Comparison of ENCODE assay signal across 27 cellular contexts in the genomic region with DNA sequence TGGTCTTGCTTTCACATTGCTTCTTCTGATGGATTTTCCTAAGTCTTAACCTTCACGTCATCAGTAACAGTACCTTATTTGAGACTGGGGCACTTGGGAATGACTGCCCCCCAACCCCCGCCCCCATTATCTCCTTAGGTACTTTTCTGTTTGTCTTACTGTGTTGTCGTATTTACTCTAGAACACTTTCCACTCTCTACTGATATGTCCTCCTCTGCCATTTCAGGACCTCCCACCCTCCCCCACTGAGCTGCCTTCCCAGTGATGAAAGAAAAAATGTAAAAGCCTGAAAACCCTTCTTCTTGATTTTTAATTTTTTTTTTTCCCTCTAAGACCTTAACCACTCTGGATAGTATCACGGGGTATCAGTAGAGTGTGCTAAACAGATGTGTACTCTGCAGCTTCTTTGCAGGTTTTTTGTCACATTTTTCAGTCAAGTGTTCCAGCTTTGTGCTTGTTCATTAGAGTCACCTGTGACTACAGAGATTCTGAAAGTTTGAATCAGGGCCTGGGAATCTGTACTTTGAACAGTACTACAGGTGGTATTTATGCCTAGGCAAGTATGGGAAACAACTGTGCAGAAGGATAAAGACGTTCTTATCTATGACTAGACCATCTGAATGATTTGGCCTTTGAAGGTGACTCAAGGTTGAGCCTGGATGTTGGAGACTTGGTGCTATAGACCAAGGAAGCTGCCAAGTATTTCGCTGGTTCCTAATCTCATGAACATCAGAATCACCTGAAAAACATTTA. TPM values are rescaled to one million over a fixed set of nuclear protein-coding genes. Genes with fewer than 3 reads are reported as not detected.
DNase-seq lines count a peak whose midpoint lies in the region; ATAC-seq, FAIRE-seq and TF ChIP-seq lines count a peak whose summit lies in the region.
"Had no signal": no experiment of that assay in that cellular context is flagged by ENCODE, and none has a peak within 500 bp of the region (broad histone marks: within the 10 kb centered on the region; RNA-seq: fewer than 3 reads in every experiment).

No MANE protein-coding gene starts in this region.

- WGBS in K562 (ENCODE audit: insufficient coverage, low coverage, missing lambda C conversion rate) = 59% methylated on average over 6 of the region's 6 CpGs

- DNase-seq in HFFc6 (no peak), K562 (ENCODE audit: extremely low read depth in 1 of 4, low spot score in 3 of 4) (no peak), osteocyte (ENCODE audit: extremely low spot score, unreplicated experiment) (no peak), medulla oblongata (ENCODE audit: extremely low spot score) (no peak), SHP77 (lab: John Stamatoyannopoulos, UW) (no peak), HuH-7 (ENCODE audit: low spot score) (no peak)
- DNase-seq: AML-193; C1 segment of cervical spinal cord; CD8-positive, alpha-beta memory T cell; GDM1; H7; Kasumi-1; MG63; NCI-H1417; NCI-H1694 treated with DMSO at 0.1 percent for 48 hours; NCI-H2081 treated with DMSO at 0.1 percent for 48 hours; NCI-H2171 treated with DMSO at 0.1 percent for 48 hours; NCI-H446; NCI-H526; Peyer's patch had no signal

- H3K27me3 ChIP-seq in K562 (ENCODE audit: control insufficient read depth in 2 of 2, insufficient read depth in 2 of 2, low read length in 2 of 2) = no peaks in the 10 kb centered on the region
- H3K27me3 ChIP-seq: MG63, Peyer's patch, SJSA1 had no signal

- H3K27ac ChIP-seq in C4-2B (peak overlapping the region; percentile 8; the same call in 1 of the 2 replicates), K562 (ENCODE audit: extremely low read depth, low read depth, low read length) (peak overlapping the region; percentile 8; the same call in 1 of the 3 replicates)
- H3K27ac ChIP-seq: Peyer's patch, SJSA1 had no signal

- in situ Hi-C loops in K562 (cut with MboI) = no loop called here

- H3K4me3 ChIP-seq in K562 = no peak overlapping the region
- H3K4me3 ChIP-seq: MG63, Peyer's patch, SJSA1 had no signal

- peaks cover 92% of the 10 kb centered on the region for H3K36me3 ChIP-seq in K562 (ENCODE audit: control insufficient read depth, insufficient read depth, low read length)

- no peak for ATAC-seq in K562
- ATAC-seq in activated T-helper 17 cell treated with anti-CD3 and anti-CD28 coated beads, Interleukin-2, amount 50 U/mL, for 72 hours (replicated peaks) = no peak

- H3K9me1 ChIP-seq in K562 (ENCODE audit: control insufficient read depth, insufficient read depth, low read length) = no peaks in the 10 kb centered on the region

- peaks cover 9 to 26% of the 10 kb centered on the region in 2 experiments; a peak in 4 of 5 replicates for H3K4me1 ChIP-seq in K562 (replicated peaks in 1 of 2; ENCODE audit: control insufficient read depth in 2 of 2, insufficient read depth in 2 of 2, low read length in 2 of 2)
- H3K4me1 ChIP-seq: Peyer's patch had no signal

- H3K4me3 Mint-ChIP-seq in HFFc6 (no peak overlapping the region), osteocyte (ENCODE audit: unreplicated experiment) (no peak overlapping the region)
- H3K4me3 Mint-ChIP-seq in activated T-helper 17 cell treated with anti-CD3 and anti-CD28 coated beads, Interleukin-2, amount 50 U/mL, for 72 hours = no peak overlapping the region

- peaks cover 53% of the 10 kb centered on the region for H4K20me1 ChIP-seq in K562 (replicated peaks; ENCODE audit: control insufficient read depth, insufficient read depth, low read length)

- no peak for TF ChIP-seq EP300 in K562 (IDR thresholded peaks at IDR 0.05; ENCODE audit: low read length)

- POLR2A ChIA-PET in K562 (lab: Yijun Ruan, JAX) = interaction anchor here (0.6 to 2.6 kb wide), 12 partner anchors 7 to 84 kb away, joined by 3 to 26 read pairs (median 4); a partner anchor contains a TSS

- CTCF ChIA-PET in K562 (lab: Yijun Ruan, JAX; ENCODE audit: low intra/inter-chr PET ratio) = no interaction called here

- H3K79me2 ChIP-seq in K562 (ENCODE audit: control insufficient read depth, insufficient read depth, low read length) = peaks cover 95% of the 10 kb centered on the region

- no peaks in the 10 kb centered on the region for H3K27me3 Mint-ChIP-seq in HFFc6 (ENCODE audit: insufficient read depth)
- H3K27me3 Mint-ChIP-seq in osteocyte (ENCODE audit: unreplicated experiment) = no peaks in the 10 kb centered on the region
- no peaks in the 10 kb centered on the region for H3K27me3 Mint-ChIP-seq in activated T-helper 17 cell treated with anti-CD3 and anti-CD28 coated beads, Interleukin-2, amount 50 U/mL, for 72 hours
- H3K27me3 Mint-ChIP-seq: CD8-positive, alpha-beta memory T cell had no signal

- no peak for TF ChIP-seq CTCF in C4-2B (conservative IDR thresholded peaks at IDR 0.05)
- no peak for TF ChIP-seq CTCF in HFFc6 (IDR thresholded peaks at IDR 0.05)
- TF ChIP-seq CTCF in K562 (IDR thresholded peaks at IDR 0.05 in 2 of 3, conservative IDR thresholded peaks at IDR 0.05 in 1 of 3; ENCODE audit: insufficient read depth in 2 of 3, low read depth in 1 of 3, low read length in 3 of 3) = no peak
- no peak for TF ChIP-seq CTCF in osteocyte (IDR thresholded peaks at IDR 0.05)

- H3K36me3 Mint-ChIP-seq in HFFc6 (ENCODE audit: low read depth) (peaks cover 50% of the 10 kb centered on the region), osteocyte (ENCODE audit: unreplicated experiment) (peaks cover 43% of the 10 kb centered on the region)
- peaks cover 67% of the 10 kb centered on the region for H3K36me3 Mint-ChIP-seq in activated T-helper 17 cell treated with anti-CD3 and anti-CD28 coated beads, Interleukin-2, amount 50 U/mL, for 72 hours (ENCODE audit: low read depth)

- FAIRE-seq in K562 (lab: Jason Lieb, UNC) = no peak

- intact Hi-C loops in K562 (cut with micrococcal nuclease) = no loop called here

- H3K4me1 Mint-ChIP-seq in HFFc6 (ENCODE audit: low read depth) = peaks cover 69% of the 10 kb centered on the region
- H3K4me1 Mint-ChIP-seq in osteocyte (ENCODE audit: unreplicated experiment) = peaks cover 46% of the 10 kb centered on the region
- H3K4me1 Mint-ChIP-seq in activated T-helper 17 cell treated with anti-CD3 and anti-CD28 coated beads, Interleukin-2, amount 50 U/mL, for 72 hours = peaks cover 8% of the 10 kb centered on the region

- no peak for TF ChIP-seq POLR2A in K562 (conservative IDR thresholded peaks at IDR 0.05)

- BruUV-seq in K562 (replicated peaks; lab: Mats Ljungman, UMichigan) = no TSS peak

- TF ChIP-seq RAD21 in K562 (CRISPR knock-in tag; conservative IDR thresholded peaks at IDR 0.05 in 1 of 2, IDR thresholded peaks at IDR 0.05 in 1 of 2) = no peak

- H3K9me3 Mint-ChIP-seq in HFFc6 = no peaks in the 10 kb centered on the region
- H3K9me3 Mint-ChIP-seq in osteocyte (ENCODE audit: unreplicated experiment) = no peaks in the 10 kb centered on the region
- H3K9me3 Mint-ChIP-seq in activated T-helper 17 cell treated with anti-CD3 and anti-CD28 coated beads, Interleukin-2, amount 50 U/mL, for 72 hours = no peaks in the 10 kb centered on the region
- H3K9me3 Mint-ChIP-seq: CD8-positive, alpha-beta memory T cell had no signal

- H3K9ac ChIP-seq in K562 (ENCODE audit: insufficient read depth in 1 of 2, low read depth in 2 of 2, low read length in 2 of 2) = no peak overlapping the region

- no peak overlapping the region for H2AFZ ChIP-seq in K562 (ENCODE audit: low read depth, low read length)

- H3K9me3 ChIP-seq in K562 (replicated peaks; ENCODE audit: control insufficient read depth, insufficient read depth, low read depth, low read length) = no peaks in the 10 kb centered on the region
- H3K9me3 ChIP-seq: MG63, Peyer's patch, SJSA1 had no signal

- H3K27ac Mint-ChIP-seq in HFFc6 = peak overlapping the region; percentile 1
- peak overlapping the region; percentile 12 for H3K27ac Mint-ChIP-seq in osteocyte (ENCODE audit: unreplicated experiment)
- no peak overlapping the region for H3K27ac Mint-ChIP-seq in activated T-helper 17 cell treated with anti-CD3 and anti-CD28 coated beads, Interleukin-2, amount 50 U/mL, for 72 hours

- no peak overlapping the region for H3K4me2 ChIP-seq in K562 (ENCODE audit: insufficient read depth, low read length)

RNA-seq across cellular contexts. Expression of a gene that starts 8.3 kb away (rescaled TPM):
- total RNA-seq in HFFc6 (2021; fragmentation: NEBNext Ultra II Directional; extraction: Animal tissue kit (Norgen Biotek cat#: 25700)) = 100 to 1,000 TPM; 821 to 941 (median 887) TPM
- total RNA-seq in K562 (2011; cell fraction: chromatin; rRNA removed; ENCODE audit: low replicate concordance) = 110 and 296 TPM in 2 replicates
- total RNA-seq in K562 (2011; cell fraction: nucleolus; rRNA removed) = 143 and 167 TPM in 2 replicates
- 289 and 411 TPM in 2 replicates for total RNA-seq in K562 (2011; cell fraction: nucleoplasm; rRNA removed)
- total RNA-seq in K562 (2014; rRNA removed) = 171 and 210 TPM in 2 replicates
- 261 and 289 TPM in 2 replicates for total RNA-seq in K562 (2014; rRNA removed; fragmentation: Illumina TruSeq; extraction: Trizol)
- total RNA-seq in K562 (2015; rRNA removed; fragmentation: Illumina TruSeq; extraction: Trizol) = 252 and 263 TPM in 2 replicates
- 166 and 170 TPM in 2 replicates for total RNA-seq in K562 (2021)
- 167 and 193 TPM in 2 replicates for polyA plus RNA-seq in K562 (2011; rRNA removed)
- polyA plus RNA-seq in K562 (2011; cell fraction: cytosol; rRNA removed) = 48.3 and 113 TPM in 2 replicates
- 43.6 and 64.9 TPM in 2 replicates for polyA plus RNA-seq in K562 (2011; cell fraction: nucleus; rRNA removed)
- 185 and 229 TPM in 2 replicates for polyA plus RNA-seq in K562 (2012)
- 211 and 265 TPM in 2 replicates for polyA plus RNA-seq in K562 (2014; fragmentation: Illumina TruSeq; extraction: Trizol)
- polyA plus RNA-seq in K562 (2014; fragmentation: Nextera tagmentation; extraction: Ambion mirVana) = 100 to 1,000 TPM; 215 to 286 TPM
- polyA plus RNA-seq in K562 (2014; rRNA removed) = 173 and 177 TPM in 2 replicates
- polyA minus RNA-seq in K562 (2011; rRNA and poly(A)+ RNA removed) = 359 and 418 TPM in 2 replicates
- 111 and 121 TPM in 2 replicates for polyA minus RNA-seq in K562 (2011; cell fraction: cytosol; rRNA and poly(A)+ RNA removed)
- 25.2 and 55.2 TPM in 2 replicates for polyA minus RNA-seq in K562 (2011; cell fraction: nucleus; rRNA and poly(A)+ RNA removed)
- total RNA-seq in osteocyte = 516 and 530 TPM in 2 replicates
- total RNA-seq in activated T-helper 17 cell treated with anti-CD3 and anti-CD28 coated beads, Interleukin-2, amount 50 U/mL, for 72 hours = 10 to 100 TPM; 27.5 to 41.7 TPM

RNA-seq across cellular contexts. Expression of a gene that starts 28.1 kb away (rescaled TPM):
- total RNA-seq in HFFc6 (2021; fragmentation: NEBNext Ultra II Directional; extraction: Animal tissue kit (Norgen Biotek cat#: 25700)) = not detected
- total RNA-seq in K562 (2011; cell fraction: chromatin; rRNA removed; ENCODE audit: low replicate concordance) = not detected in 2 replicates
- total RNA-seq in K562 (2011; cell fraction: nucleolus; rRNA removed) = not detected in 2 replicates
- total RNA-seq in K562 (2011; cell fraction: nucleoplasm; rRNA removed) = not detected in 2 replicates
- total RNA-seq in K562 (2014; rRNA removed) = not detected in 2 replicates
- total RNA-seq in K562 (2014; rRNA removed; fragmentation: Illumina TruSeq; extraction: Trizol) = not detected in 2 replicates
- not detected in 2 replicates for total RNA-seq in K562 (2015; rRNA removed; fragmentation: Illumina TruSeq; extraction: Trizol)
- not detected in 2 replicates for total RNA-seq in K562 (2021)
- not detected in 2 replicates for polyA plus RNA-seq in K562 (2011; rRNA removed)
- polyA plus RNA-seq in K562 (2011; cell fraction: cytosol; rRNA removed) = not detected in 2 replicates
- polyA plus RNA-seq in K562 (2011; cell fraction: nucleus; rRNA removed) = not detected in 2 replicates
- 0.09 and 0.24 TPM in 2 replicates for polyA plus RNA-seq in K562 (2012)
- not detected in 2 replicates for polyA plus RNA-seq in K562 (2014; fragmentation: Illumina TruSeq; extraction: Trizol)
- polyA plus RNA-seq in K562 (2014; fragmentation: Nextera tagmentation; extraction: Ambion mirVana) = 1 to 10 TPM in 1 of 2 experiments, under 1 TPM in 1; 0.84 to 1.0 TPM
- not detected in 2 replicates for polyA plus RNA-seq in K562 (2014; rRNA removed)
- not detected in 2 replicates for polyA minus RNA-seq in K562 (2011; rRNA and poly(A)+ RNA removed)
- polyA minus RNA-seq in K562 (2011; cell fraction: cytosol; rRNA and poly(A)+ RNA removed) = not detected in 2 replicates
- polyA minus RNA-seq in K562 (2011; cell fraction: nucleus; rRNA and poly(A)+ RNA removed) = not detected in 2 replicates
- total RNA-seq in osteocyte = not detected in 2 replicates
- not detected for total RNA-seq in activated T-helper 17 cell treated with anti-CD3 and anti-CD28 coated beads, Interleukin-2, amount 50 U/mL, for 72 hours
- total RNA-seq: A172; CD8-positive, alpha-beta memory T cell; H7; HT1080; OCI-LY7; Peyer's patch; SJSA1 had no signal
- polyA plus RNA-seq: AG04450; CD8-positive, alpha-beta memory T cell had no signal

RNA-seq across cellular contexts. Expression of a gene that starts 44.3 kb away (rescaled TPM):
- 10 to 100 TPM in 4 of 6 experiments, 1 to 10 TPM in 2; 7.4 to 16.5 (median 13.7) TPM for total RNA-seq in HFFc6 (2021; fragmentation: NEBNext Ultra II Directional; extraction: Animal tissue kit (Norgen Biotek cat#: 25700))
- 153 and 165 TPM in 2 replicates for total RNA-seq in K562 (2011; cell fraction: chromatin; rRNA removed; ENCODE audit: low replicate concordance)
- total RNA-seq in K562 (2011; cell fraction: nucleolus; rRNA removed) = 88.4 and 89.7 TPM in 2 replicates
- total RNA-seq in K562 (2011; cell fraction: nucleoplasm; rRNA removed) = 120 and 159 TPM in 2 replicates
- total RNA-seq in K562 (2014; rRNA removed) (17.0 and 23.5 TPM in 2 replicates), K562 (2014; rRNA removed; fragmentation: Illumina TruSeq; extraction: Trizol) (15.3 and 18.8 TPM in 2 replicates), K562 (2015; rRNA removed; fragmentation: Illumina TruSeq; extraction: Trizol) (27.6 and 28.7 TPM in 2 replicates), K562 (2021) (23.7 and 26.5 TPM in 2 replicates), osteocyte (10.8 and 13.3 TPM in 2 replicates)
- polyA plus RNA-seq in K562 (2011; rRNA removed) (40.2 and 45.0 TPM in 2 replicates), K562 (2014; fragmentation: Illumina TruSeq; extraction: Trizol) (23.5 and 26.9 TPM in 2 replicates), K562 (2014; fragmentation: Nextera tagmentation; extraction: Ambion mirVana) (1 to 10 TPM; 2.4 TPM), K562 (2014; rRNA removed) (34.8 and 40.8 TPM in 2 replicates)
- polyA plus RNA-seq in K562 (2011; cell fraction: cytosol; rRNA removed) = 12.2 and 20.3 TPM in 2 replicates
- 165 and 172 TPM in 2 replicates for polyA plus RNA-seq in K562 (2011; cell fraction: nucleus; rRNA removed)
- polyA plus RNA-seq in K562 (2012) = 30.6 and 53.3 TPM in 2 replicates
- 31.9 and 36.9 TPM in 2 replicates for polyA minus RNA-seq in K562 (2011; rRNA and poly(A)+ RNA removed)
- polyA minus RNA-seq in K562 (2011; cell fraction: cytosol; rRNA and poly(A)+ RNA removed) = 9.3 and 17.3 TPM in 2 replicates
- polyA minus RNA-seq in K562 (2011; cell fraction: nucleus; rRNA and poly(A)+ RNA removed) = 47.4 and 54.8 TPM in 2 replicates
- 10 to 100 TPM; 11.7 to 15.4 TPM for total RNA-seq in activated T-helper 17 cell treated with anti-CD3 and anti-CD28 coated beads, Interleukin-2, amount 50 U/mL, for 72 hours
